In the genomic region with DNA sequence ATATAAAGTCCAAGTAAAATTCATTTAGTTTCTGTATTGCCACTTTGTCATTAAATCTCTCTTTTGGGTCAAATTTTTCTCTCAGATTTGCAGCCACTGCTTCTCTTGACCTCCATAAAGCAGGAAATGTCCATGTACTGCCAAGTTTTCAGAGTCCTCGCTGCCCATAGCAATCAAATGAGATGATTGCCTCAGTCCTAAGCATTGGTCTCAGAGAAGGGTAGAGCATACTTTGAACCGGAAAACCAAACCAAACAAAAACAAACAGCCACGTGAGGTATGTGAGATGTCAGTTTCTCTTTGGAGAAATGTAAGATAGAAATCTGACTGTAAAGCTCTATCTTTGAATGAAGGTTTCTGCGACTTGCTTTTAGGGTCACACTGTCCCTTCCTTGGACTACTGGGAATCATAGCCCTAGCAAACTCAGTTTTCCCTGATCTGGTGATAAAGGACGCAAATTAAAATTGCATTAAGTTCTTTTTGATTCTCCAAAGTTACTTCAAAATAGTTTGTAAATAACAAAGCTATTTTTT, we compare ENCODE assay signal across 20 cellular contexts.
"Had no signal": no experiment of that assay in that cellular context is flagged by ENCODE, and none has a peak within 500 bp of the region (broad histone marks: within the 10 kb centered on the region; RNA-seq: fewer than 3 reads in every experiment).

No MANE protein-coding gene starts in this region.

- DNase-seq: activated CD4-positive, alpha-beta T cell treated with anti-CD3 and anti-CD28 coated beads for 36 hours; activated CD4-positive, alpha-beta T cell treated with anti-CD3 and anti-CD28 coated beads, Interleukin-2, amount 50 U/mL, for 48 hours; activated naive CD4-positive, alpha-beta T cell treated with Interleukin-2 at 50 U/mL for 16 hours; activated naive CD8-positive, alpha-beta T cell treated with anti-CD3 and anti-CD28 coated beads, Interleukin-2, amount 10 ng/mL, durations not matched to agents 7 days and 5 days; activated T-cell treated with anti-CD3 and anti-CD28 coated beads for 4 hours; brain microvascular endothelial cell; central memory CD4-positive, alpha-beta T cell; colonic mucosa; hypothalamus; left ventricle myocardium superior; psoas muscle; right cardiac atrium; stimulated activated naive CD8-positive, alpha-beta T cell treated with anti-CD3 and anti-CD28 coated beads, Interleukin-15, Interleukin-2, amounts not matched to agents 100 U/mL and 50 U/mL, for 24 hours; substantia nigra; SW 1271; tibial artery had no signal

- H3K4me1 ChIP-seq: vagina had no signal

- H3K9me3 ChIP-seq: colonic mucosa, psoas muscle, tibial artery, vagina had no signal

- FAIRE-seq: frontal cortex had no signal

- H3K9me3 Mint-ChIP-seq: activated naive CD8-positive, alpha-beta T cell treated with anti-CD3 and anti-CD28 coated beads, Interleukin-2, amount 10 ng/mL, durations not matched to agents 7 days and 5 days had no signal

- H3K36me3 Mint-ChIP-seq: activated naive CD8-positive, alpha-beta T cell treated with anti-CD3 and anti-CD28 coated beads, Interleukin-2, amount 10 ng/mL, durations not matched to agents 7 days and 5 days had no signal

- H3K27me3 Mint-ChIP-seq: activated naive CD8-positive, alpha-beta T cell treated with anti-CD3 and anti-CD28 coated beads, Interleukin-2, amount 10 ng/mL, durations not matched to agents 7 days and 5 days had no signal

- H3K4me3 Mint-ChIP-seq: activated CD4-positive, alpha-beta T cell treated with anti-CD3 and anti-CD28 coated beads for 36 hours; activated naive CD8-positive, alpha-beta T cell treated with anti-CD3 and anti-CD28 coated beads, Interleukin-2, amount 10 ng/mL, durations not matched to agents 7 days and 5 days; nephron had no signal

- ATAC-seq: activated CD4-positive, alpha-beta T cell treated with anti-CD3 and anti-CD28 coated beads for 36 hours; left ventricle myocardium superior; psoas muscle; right cardiac atrium; stimulated activated naive CD8-positive, alpha-beta T cell treated with anti-CD3 and anti-CD28 coated beads, Interleukin-15, Interleukin-2, amounts not matched to agents 100 U/mL and 50 U/mL, for 24 hours had no signal

- H3K4me3 ChIP-seq: colonic mucosa, psoas muscle, skin epidermis, tibial artery, vagina had no signal

- H3K27me3 ChIP-seq: brain microvascular endothelial cell, colonic mucosa, tibial artery, vagina had no signal

- H3K36me3 ChIP-seq: brain microvascular endothelial cell, colonic mucosa, tibial artery, vagina had no signal

- H3K4me1 Mint-ChIP-seq: activated naive CD8-positive, alpha-beta T cell treated with anti-CD3 and anti-CD28 coated beads, Interleukin-2, amount 10 ng/mL, durations not matched to agents 7 days and 5 days had no signal

- H3K27ac ChIP-seq: brain microvascular endothelial cell, colonic mucosa, psoas muscle, skin epidermis, tibial artery, vagina had no signal

- H3K27ac Mint-ChIP-seq: activated CD4-positive, alpha-beta T cell treated with anti-CD3 and anti-CD28 coated beads for 36 hours; activated naive CD8-positive, alpha-beta T cell treated with anti-CD3 and anti-CD28 coated beads, Interleukin-2, amount 10 ng/mL, durations not matched to agents 7 days and 5 days had no signal
